Comparison of ENCODE assay signal across 8 cellular contexts in the genomic region with DNA sequence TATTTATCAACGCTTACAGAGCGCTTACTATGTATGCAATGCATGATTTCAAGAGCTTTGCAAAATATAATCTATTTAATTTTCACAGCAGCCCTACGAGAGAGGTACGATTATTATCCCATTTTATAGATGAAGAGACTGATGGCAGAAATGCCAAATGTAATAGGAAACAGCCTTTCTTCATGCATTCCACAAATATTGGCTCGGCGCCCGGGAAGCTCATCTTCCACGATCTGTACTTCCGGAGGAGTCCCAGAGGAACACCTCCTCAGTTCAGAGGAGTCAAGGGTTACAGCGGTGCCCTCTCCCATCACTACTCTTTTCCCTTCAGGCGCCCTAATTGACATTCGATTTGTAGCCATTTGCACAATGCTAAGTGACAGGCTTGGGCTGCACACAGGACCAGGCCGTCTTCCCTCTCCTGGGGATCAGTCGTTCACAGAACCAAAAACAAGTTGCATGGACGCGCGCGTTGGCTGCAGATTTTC. TPM values are rescaled to one million over a fixed set of nuclear protein-coding genes. Genes with fewer than 3 reads are reported as not detected.
DNase-seq lines count a peak whose midpoint lies in the region; ATAC-seq and TF ChIP-seq lines count a peak whose summit lies in the region.

No MANE protein-coding gene starts in this region.

- TF ChIP-seq CTCF in GM06990 (IDR thresholded peaks at IDR 0.05; ENCODE audit: insufficient read depth, low read length, poor library complexity, severe bottlenecking) (no peak), fibroblast of the aortic adventitia (IDR thresholded peaks at IDR 0.05; ENCODE audit: insufficient read depth, low read length) (no peak), ovary (IDR thresholded peaks at IDR 0.05) (no peak)

- peak overlapping the region in 1 of 2 donors; percentile 97 for H3K27ac ChIP-seq in ovary

- WGBS in ovary, 3 donors, result 8 to 13% (median 9%) methylated on average over 18 of the region's 18 CpGs

- no peaks in the 10 kb centered on the region for H3K9me3 ChIP-seq in ovary

- H3K36me3 ChIP-seq in GM06990 (ENCODE audit: control insufficient read depth, insufficient read depth, low read length) (no peaks in the 10 kb centered on the region), ovary (no peaks in the 10 kb centered on the region)

- H3K27me3 ChIP-seq in GM06990 (replicated peaks; ENCODE audit: control insufficient read depth, insufficient read depth, low read length) (no peaks in the 10 kb centered on the region), ovary (no peaks in the 10 kb centered on the region)

- DNase-seq in GM06990 (ENCODE audit: extremely low read depth, insufficient read length), result no peak
- no peak for DNase-seq in Jurkat, Clone E6-1 (ENCODE audit: low read depth, low spot score)
- no peak for DNase-seq in fibroblast of the aortic adventitia (ENCODE audit: low read depth)
- DNase-seq in ovary, result peak; percentile 68 to 87 (median 77)
- no peak for DNase-seq in stimulated activated CD4-positive, alpha-beta T cell treated with anti-CD3 and anti-CD28 coated beads, Interleukin-12 subunit alpha, Interleukin-12 subunit beta, amount 100 ng/mL, for 4 hours

- TF ChIP-seq POLR2A in ovary (IDR thresholded peaks at IDR 0.05), result no peak

- H3K4me1 ChIP-seq in ovary (ENCODE audit: insufficient read depth), result peaks cover 14% of the 10 kb centered on the region

- intact Hi-C loops in ovary (cut with DNase I), result loop anchor here (2.0 to 10.0 kb wide), 4 partner anchors 118 to 255 kb away; a partner anchor contains a TSS

- no peak for TF ChIP-seq EP300 in ovary (IDR thresholded peaks at IDR 0.05)

- H3K4me3 ChIP-seq in GM06990 (replicated peaks; ENCODE audit: low read depth, low read length), result peak overlapping the region; percentile 49
- H3K4me3 ChIP-seq in Jurkat, Clone E6-1 (ENCODE audit: low read length), result peak overlapping the region; percentile 67
- peak overlapping the region; percentile 65 for H3K4me3 ChIP-seq in fibroblast of the aortic adventitia (ENCODE audit: low read depth, low read length)
- H3K4me3 ChIP-seq in ovary, result peak overlapping the region; percentile 13

- ATAC-seq in SK-N-SH treated with all-trans-retinoic acid at 6 μM for 48 hours (peak; percentile 3), GM18909 (IDR thresholded peaks at IDR 0.05; ENCODE audit: poor library complexity, unreplicated experiment) (no peak), GM18502 (IDR thresholded peaks at IDR 0.05; ENCODE audit: poor library complexity, unreplicated experiment) (no peak)

TF ChIP-seq in SK-N-SH treated with all-trans-retinoic acid at 6 μM for 48 hours, 23 proteins besides CTCF, POLR2A, EP300 and RAD21:
- TF ChIP-seq CSDC2 (CRISPR knock-in tag; IDR thresholded peaks at IDR 0.05), result peak; percentile 79; the same call in 1 of the 2 replicates
- TF ChIP-seq ZFP3 (CRISPR knock-in tag; IDR thresholded peaks at IDR 0.05), result 0 out of 2 replicates have a peak, but pooled peaks have one; percentile 45
- no peak for TF ChIP-seq ZC3H10 (CRISPR knock-in tag; IDR thresholded peaks at IDR 0.05)
- 0 out of 2 replicates have a peak, but pooled peaks have one; percentile 43 for TF ChIP-seq ISL1 (CRISPR knock-in tag; IDR thresholded peaks at IDR 0.05)
- TF ChIP-seq TCF4 (CRISPR knock-in tag; IDR thresholded peaks at IDR 0.05; ENCODE audit: borderline replicate concordance), result peak; percentile 56; the same call in 1 of the 2 replicates
- TF ChIP-seq, protein P1, sequence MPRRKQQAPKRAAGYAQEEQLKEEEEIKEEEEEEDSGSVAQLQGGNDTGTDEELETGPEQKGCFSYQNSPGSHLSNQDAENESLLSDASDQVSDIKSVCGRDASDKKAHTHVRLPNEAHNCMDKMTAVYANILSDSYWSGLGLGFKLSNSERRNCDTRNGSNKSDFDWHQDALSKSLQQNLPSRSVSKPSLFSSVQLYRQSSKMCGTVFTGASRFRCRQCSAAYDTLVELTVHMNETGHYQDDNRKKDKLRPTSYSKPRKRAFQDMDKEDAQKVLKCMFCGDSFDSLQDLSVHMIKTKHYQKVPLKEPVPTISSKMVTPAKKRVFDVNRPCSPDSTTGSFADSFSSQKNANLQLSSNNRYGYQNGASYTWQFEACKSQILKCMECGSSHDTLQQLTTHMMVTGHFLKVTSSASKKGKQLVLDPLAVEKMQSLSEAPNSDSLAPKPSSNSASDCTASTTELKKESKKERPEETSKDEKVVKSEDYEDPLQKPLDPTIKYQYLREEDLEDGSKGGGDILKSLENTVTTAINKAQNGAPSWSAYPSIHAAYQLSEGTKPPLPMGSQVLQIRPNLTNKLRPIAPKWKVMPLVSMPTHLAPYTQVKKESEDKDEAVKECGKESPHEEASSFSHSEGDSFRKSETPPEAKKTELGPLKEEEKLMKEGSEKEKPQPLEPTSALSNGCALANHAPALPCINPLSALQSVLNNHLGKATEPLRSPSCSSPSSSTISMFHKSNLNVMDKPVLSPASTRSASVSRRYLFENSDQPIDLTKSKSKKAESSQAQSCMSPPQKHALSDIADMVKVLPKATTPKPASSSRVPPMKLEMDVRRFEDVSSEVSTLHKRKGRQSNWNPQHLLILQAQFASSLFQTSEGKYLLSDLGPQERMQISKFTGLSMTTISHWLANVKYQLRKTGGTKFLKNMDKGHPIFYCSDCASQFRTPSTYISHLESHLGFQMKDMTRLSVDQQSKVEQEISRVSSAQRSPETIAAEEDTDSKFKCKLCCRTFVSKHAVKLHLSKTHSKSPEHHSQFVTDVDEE (CRISPR knock-in tag; IDR thresholded peaks at IDR 0.05), result 0 out of 2 replicates have a peak, but pooled peaks have one; percentile 50
TF ChIP-seq in SK-N-SH treated with all-trans-retinoic acid at 6 μM for 48 hours: peak in this region for 5.

RNA-seq across cellular contexts. Expression of a gene that starts 1.1 kb away (rescaled TPM):
- 16.6 TPM for polyA plus RNA-seq in Jurkat, Clone E6-1 (2012; ENCODE audit: insufficient read depth, insufficient read length)
- total RNA-seq in fibroblast of the aortic adventitia (ENCODE audit: low replicate concordance), result 48.7 and 61.3 TPM in 2 replicates
- 10 to 100 TPM; 20.9 to 74.8 (median 51.2) TPM for total RNA-seq in ovary
- 10 to 100 TPM; 23.1 to 32.5 TPM for polyA plus RNA-seq in ovary

RNA-seq across cellular contexts. Expression of a gene that starts 9.0 kb away (rescaled TPM):
- polyA plus RNA-seq in Jurkat, Clone E6-1 (2012; ENCODE audit: insufficient read depth, insufficient read length), result 201 TPM
- total RNA-seq in fibroblast of the aortic adventitia (ENCODE audit: low replicate concordance), result 113 and 159 TPM in 2 replicates
- 10 to 100 TPM; 39.9 to 86.3 (median 57.0) TPM for total RNA-seq in ovary
- 10 to 100 TPM; 57.0 to 78.2 TPM for polyA plus RNA-seq in ovary

Comparison
In these comparisons a context has a peak if more than half of its experiments do, and no peak if none do; other contexts are left out.
1. DNase-seq: peak in ovary (5 of 5); none in GM06990 (single experiment), Jurkat, Clone E6-1 (single experiment), fibroblast of the aortic adventitia (single experiment) and stimulated activated CD4-positive, alpha-beta T cell treated with anti-CD3 and anti-CD28 coated beads, Interleukin-12 subunit alpha, Interleukin-12 subunit beta, amount 100 ng/mL, for 4 hours (single experiment).
2. H3K4me3 ChIP-seq: peak in every context shown above with its lines; median percentile 67 in Jurkat, Clone E6-1; 65 in fibroblast of the aortic adventitia; 49 in GM06990; 13 in ovary.